ENCODE assay signal across 8 cellular contexts in the genomic region with DNA sequence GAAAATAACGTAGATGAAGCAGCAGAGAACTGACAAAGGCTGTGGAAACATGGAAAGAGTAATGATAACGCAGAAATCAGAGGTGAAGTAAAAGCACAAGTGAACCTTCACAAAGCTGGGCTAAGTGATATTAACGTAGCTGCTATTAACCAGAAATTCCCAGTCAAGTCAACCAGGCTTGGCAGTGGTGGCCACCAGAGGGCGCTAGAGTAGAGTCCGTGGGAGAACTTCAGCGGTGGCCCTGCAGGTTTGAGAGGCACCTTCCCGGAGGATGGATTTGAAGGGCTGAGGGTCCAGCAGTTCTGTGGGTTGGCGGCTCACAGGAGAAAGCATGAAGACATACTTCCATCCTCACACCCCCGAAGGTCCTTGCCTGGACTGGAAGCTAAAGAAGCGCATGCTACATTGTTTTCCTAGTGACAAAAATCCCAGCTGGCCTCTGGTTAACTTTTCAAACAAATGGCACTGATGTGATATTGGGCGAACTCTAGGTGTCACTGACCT.
DNase-seq lines count a peak whose midpoint lies in the region; ATAC-seq and TF ChIP-seq lines count a peak whose summit lies in the region.

No MANE protein-coding gene starts in this region.

- H3K79me2 ChIP-seq in PC-3 (ENCODE audit: low read length): no peaks in the 10 kb centered on the region

- H3K27ac ChIP-seq in KOPT-K1 (ENCODE audit: low read depth, low read length, poor library complexity, severe bottlenecking) (peak overlapping the region; percentile 87), PC-3 (ENCODE audit: low read length) (peak overlapping the region; percentile 63; the same call in 1 of the 2 replicates)

- CTCF ChIA-PET in PC-3 (lab: Charles Lee): interaction anchor here (0.5 to 1.8 kb wide), 8 partner anchors 42 to 471 kb away, joined by 3 to 15 read pairs (median 5); no protein-coding TSS in a partner anchor

- H4K20me1 ChIP-seq in PC-3 (ENCODE audit: low read length): no peaks in the 10 kb centered on the region

- ATAC-seq in PC-3 (peak; percentile 77), esophagus mucosa (peak; percentile 72), GM19455 (IDR thresholded peaks at IDR 0.05; ENCODE audit: unreplicated experiment) (no peak)
- ATAC-seq in activated T-cell treated with anti-CD3 and anti-CD28 coated beads, Interleukin-2, amount 50 U/mL, for 4 hours: peak; percentile 72 to 85

- peaks cover 24% of the 10 kb centered on the region for H3K4me1 ChIP-seq in PC-3 (ENCODE audit: insufficient read depth, low read length)

- peak; percentile 86 for TF ChIP-seq CTCF in PC-3 (conservative IDR thresholded peaks at IDR 0.05; ENCODE audit: low read depth, low read length)

- H3K4me1 Mint-ChIP-seq in activated T-cell treated with anti-CD3 and anti-CD28 coated beads, Interleukin-2, amount 50 U/mL, for 4 hours (ENCODE audit: low read depth): peaks cover 4% of the 10 kb centered on the region

- no peak overlapping the region for H3K4me2 ChIP-seq in PC-3 (ENCODE audit: low read length)

- no peaks in the 10 kb centered on the region for H3K9me2 ChIP-seq in PC-3 (replicated peaks; ENCODE audit: low read length)

- no peaks in the 10 kb centered on the region for H3K9me3 ChIP-seq in KOPT-K1 (ENCODE audit: insufficient read depth, low read length, poor library complexity, severe bottlenecking)
- no peaks in the 10 kb centered on the region for H3K9me3 ChIP-seq in PC-3 (ENCODE audit: low read length)

- H3F3A ChIP-seq in PC-3 (ENCODE audit: low read length, unreplicated experiment): no peaks in the 10 kb centered on the region

- H2AFZ ChIP-seq in PC-3 (ENCODE audit: low read length): peak overlapping the region; percentile 72; the same call in 1 of the 2 replicates

- no peaks in the 10 kb centered on the region for H3K27me3 ChIP-seq in PC-3 (ENCODE audit: low read length)

- POLR2A ChIA-PET in PC-3 (lab: Charles Lee; ENCODE audit: unreplicated experiment): interaction anchor here (0.7 to 1.0 kb wide), 2 partner anchors 28 to 248 kb away, joined by 4 to 6 read pairs; partner anchors contain the start of gene GLUL

- intact Hi-C loops in PC-3 (cut with micrococcal nuclease): loop anchor here (1.0 to 5.0 kb wide), 6 partner anchors 39 to 253 kb away; no protein-coding TSS in a partner anchor

- no peak overlapping the region for H3K4me3 ChIP-seq in PC-3 (ENCODE audit: low read length)

- DNase-seq in GDM1 (lab: John Stamatoyannopoulos, UW) (peak; percentile 68), PC-3 (peak; percentile 91), myocyte (ENCODE audit: low read depth) (peak; percentile 93)
- DNase-seq in activated T-cell treated with anti-CD3 and anti-CD28 coated beads, Interleukin-2, amount 50 U/mL, for 4 hours: peak; percentile 86
- DNase-seq in stimulated activated CD8-positive, alpha-beta memory T cell treated with anti-CD3 and anti-CD28 coated beads, Interleukin-4, amount 100 ng/mL, for 4 hours (ENCODE audit: low read depth in 2 of 2, low spot score in 1 of 2): peak; percentile 60 to 86

- H3K9me3 Mint-ChIP-seq in activated T-cell treated with anti-CD3 and anti-CD28 coated beads, Interleukin-2, amount 50 U/mL, for 4 hours: no peaks in the 10 kb centered on the region

- peaks cover 3% of the 10 kb centered on the region for H3K27me3 Mint-ChIP-seq in activated T-cell treated with anti-CD3 and anti-CD28 coated beads, Interleukin-2, amount 50 U/mL, for 4 hours (ENCODE audit: low read depth)

- H3K4me3 Mint-ChIP-seq in activated T-cell treated with anti-CD3 and anti-CD28 coated beads, Interleukin-2, amount 50 U/mL, for 4 hours: no peak overlapping the region

- no peaks in the 10 kb centered on the region for H3K36me3 ChIP-seq in KOPT-K1 (ENCODE audit: insufficient read depth, low read length)
- no peaks in the 10 kb centered on the region for H3K36me3 ChIP-seq in PC-3 (ENCODE audit: low read depth, low read length)

- no peak overlapping the region for H3K9ac ChIP-seq in PC-3 (ENCODE audit: low read length)

- BruUV-seq in PC-3 (replicated peaks; lab: Mats Ljungman, UMichigan): no TSS peak

- H3K36me3 Mint-ChIP-seq in activated T-cell treated with anti-CD3 and anti-CD28 coated beads, Interleukin-2, amount 50 U/mL, for 4 hours (ENCODE audit: insufficient read depth): no peaks in the 10 kb centered on the region
